In genomic region chr10:84256510-84257342, GRCh38 we compare ENCODE assay signal across 8 cellular contexts. TPM values are rescaled to one million over a fixed set of nuclear protein-coding genes. Genes with fewer than 3 reads are reported as not detected.
DNase-seq lines count a peak whose midpoint lies in the region; ATAC-seq and TF ChIP-seq lines count a peak whose summit lies in the region.

No MANE protein-coding gene starts in this region.

- POLR2A ChIA-PET in HCT116 (lab: Charles Lee): no interaction called here

- H3K18ac ChIP-seq in mesenchymal stem cell (ENCODE audit: low read depth in 1 of 2, low read length in 2 of 2): no peak overlapping the region

- peak; percentile 55 for TF ChIP-seq RAD21 in HCT116 (IDR thresholded peaks at IDR 0.05; ENCODE audit: low read depth)

- H3K4me2 ChIP-seq in HCT116 (ENCODE audit: low read length) (peak overlapping the region; percentile 51), mesenchymal stem cell (ENCODE audit: low read length, poor library complexity, severe bottlenecking) (no peak overlapping the region)

- H4K20me1 ChIP-seq in HCT116 (ENCODE audit: insufficient read depth): no peaks in the 10 kb centered on the region

- H3K9me2 ChIP-seq in HCT116 (ENCODE audit: insufficient read depth): no peaks in the 10 kb centered on the region

- no peak overlapping the region for H3K4me3 ChIP-seq in HCT116 (replicated peaks in 1 of 2; ENCODE audit: low read depth in 1 of 2, low read length in 2 of 2)
- no peak overlapping the region for H3K4me3 ChIP-seq in WERI-Rb-1 (ENCODE audit: low read depth, low read length)
- peak overlapping the region in 1 of 59 donors; percentile 7 for H3K4me3 ChIP-seq in dorsolateral prefrontal cortex
- no peak overlapping the region for H3K4me3 ChIP-seq in mesenchymal stem cell (ENCODE audit: insufficient read depth in 1 of 2, low read depth in 1 of 2, low read length in 2 of 2)

- no peak overlapping the region for H4K8ac ChIP-seq in mesenchymal stem cell (ENCODE audit: low read length)

- H2BK15ac ChIP-seq in mesenchymal stem cell (ENCODE audit: low read depth, poor library complexity, severe bottlenecking): no peak overlapping the region

- no peaks in the 10 kb centered on the region for H3K79me2 ChIP-seq in HCT116 (ENCODE audit: insufficient read depth, low read length)

- H2BK120ac ChIP-seq in mesenchymal stem cell (ENCODE audit: low read depth, low read length): no peak overlapping the region

- no peak overlapping the region for H2BK12ac ChIP-seq in mesenchymal stem cell (ENCODE audit: low read length in 2 of 2)

- no peaks in the 10 kb centered on the region for H3K36me3 ChIP-seq in HCT116 (ENCODE audit: control insufficient read depth in 1 of 2, insufficient read depth in 2 of 2, low read length in 2 of 2)
- H3K36me3 ChIP-seq in WERI-Rb-1: no peaks in the 10 kb centered on the region
- no peaks in the 10 kb centered on the region for H3K36me3 ChIP-seq in mesenchymal stem cell (ENCODE audit: control insufficient read depth in 1 of 2, insufficient read depth in 2 of 2, low read depth in 1 of 2, low read length in 2 of 2)

- H3K9ac ChIP-seq in HCT116 (ENCODE audit: low read length): no peak overlapping the region
- peak overlapping the region; percentile 20 for H3K9ac ChIP-seq in mesenchymal stem cell (ENCODE audit: low read length)

- intact Hi-C loops in HCT116 (cut with micrococcal nuclease) (no loop called here), dorsolateral prefrontal cortex (cut with DNase I) (loop anchor here (2.0 to 5.0 kb wide), 2 partner anchors 108 to 109 kb away; no protein-coding TSS in a partner anchor)

- H2AK5ac ChIP-seq in mesenchymal stem cell (ENCODE audit: low read length, severe bottlenecking): no peak overlapping the region

- H2AFZ ChIP-seq in HCT116 (ENCODE audit: low read depth, low read length, poor library complexity, severe bottlenecking): peak overlapping the region; percentile 91
- no peak overlapping the region for H2AFZ ChIP-seq in mesenchymal stem cell (ENCODE audit: low read depth, low read length)

- H3K9me3 ChIP-seq in HCT116 (ENCODE audit: control insufficient read depth in 1 of 2, insufficient read depth in 1 of 2, low read depth in 1 of 2, low read length in 2 of 2): no peaks in the 10 kb centered on the region
- H3K9me3 ChIP-seq in WERI-Rb-1 (ENCODE audit: severe bottlenecking): no peaks in the 10 kb centered on the region
- H3K9me3 ChIP-seq in mesenchymal stem cell (ENCODE audit: control insufficient read depth, low read length): no peaks in the 10 kb centered on the region

- ATAC-seq in HCT116 (peak; percentile 91), GM21619 (IDR thresholded peaks at IDR 0.05; ENCODE audit: unreplicated experiment) (no peak)

- RAD21 ChIA-PET in HCT116 (lab: Charles Lee; ENCODE audit: low non-redundant PET in 1 of 2, low total read pairs in 2 of 2, uncharacterized antibody in 2 of 2, unreplicated experiment in 2 of 2): no interaction called here

- no peak for TF ChIP-seq POLR2A in HCT116 (IDR thresholded peaks at IDR 0.05; ENCODE audit: borderline replicate concordance, extremely low read depth, insufficient read depth, insufficient read length)

- H3K4me1 ChIP-seq in HCT116 (ENCODE audit: control insufficient read depth in 1 of 2, insufficient read depth in 2 of 2, low read length in 2 of 2): peaks cover 0 to 9% of the 10 kb centered on the region in 2 experiments; a peak in 2 of 4 replicates
- no peaks in the 10 kb centered on the region for H3K4me1 ChIP-seq in mesenchymal stem cell (ENCODE audit: control insufficient read depth, insufficient read depth, low read depth, low read length)

- no peak overlapping the region for H3K14ac ChIP-seq in mesenchymal stem cell (ENCODE audit: low read length in 2 of 2)

- DNase-seq in CD1c-positive myeloid dendritic cell (ENCODE audit: extremely low spot score) (peak; percentile 24), HCT116 (ENCODE audit: low read depth, low spot score) (peak; percentile 46), WERI-Rb-1 (peak; percentile 72), dorsolateral prefrontal cortex (peak in 8 of 10 donors; percentile 14 to 71 (median 60)), mesenchymal stem cell (no peak), superior temporal gyrus (ENCODE audit: extremely low spot score) (peak; percentile 71), DMS79 (lab: John Stamatoyannopoulos, UW) (no peak)

- H3K4ac ChIP-seq in mesenchymal stem cell (ENCODE audit: low read depth in 1 of 2, low read length in 2 of 2): no peak overlapping the region

- no peak overlapping the region for H2BK5ac ChIP-seq in mesenchymal stem cell (ENCODE audit: low read depth, low read length, poor library complexity, severe bottlenecking)

- no peak overlapping the region for H4K91ac ChIP-seq in mesenchymal stem cell (ENCODE audit: low read length)

- WGBS in mesenchymal stem cell: 63% methylated on average over 29 of the region's 35 CpGs

- H3K27me3 ChIP-seq in HCT116 (ENCODE audit: insufficient read depth, low read length) (no peaks in the 10 kb centered on the region), WERI-Rb-1 (ENCODE audit: insufficient read depth, low read depth, severe bottlenecking) (no peaks in the 10 kb centered on the region), dorsolateral prefrontal cortex (no peaks in the 10 kb centered on the region), mesenchymal stem cell (ENCODE audit: control insufficient read depth in 1 of 2, insufficient read depth in 1 of 2, low read length in 2 of 2) (peaks cover 17 to 54% of the 10 kb centered on the region in 2 experiments)

- no peaks in the 10 kb centered on the region for H3K79me1 ChIP-seq in mesenchymal stem cell (replicated peaks; ENCODE audit: low read length, poor library complexity, severe bottlenecking)

- CTCF ChIA-PET in HCT116 (lab: Charles Lee): interaction anchor here (0.7 to 2.4 kb wide), 11 partner anchors 11 to 280 kb away, joined by 3 to 15 read pairs (median 4); no protein-coding TSS in a partner anchor

- no peak overlapping the region for H3K23ac ChIP-seq in mesenchymal stem cell (ENCODE audit: low read length in 2 of 2)

- H3K27ac ChIP-seq in HCT116 (ENCODE audit: low read depth, low read length) (no peak overlapping the region), WERI-Rb-1 (peak overlapping the region; percentile 6; the same call in 1 of the 2 replicates), dorsolateral prefrontal cortex (no peak overlapping the region), mesenchymal stem cell (ENCODE audit: low read length, poor library complexity, severe bottlenecking) (no peak overlapping the region)

- BruUV-seq in HCT116 (replicated peaks; lab: Mats Ljungman, UMichigan): no TSS peak

- TF ChIP-seq CTCF in HCT116 (IDR thresholded peaks at IDR 0.05 in 2 of 3, conservative IDR thresholded peaks at IDR 0.05 in 1 of 3; ENCODE audit: borderline replicate concordance in 1 of 3, insufficient read depth in 1 of 3, low read depth in 2 of 3, low read length in 2 of 3): peak; percentile 57 to 88 (median 85); a peak in 5 of 6 replicates
- TF ChIP-seq CTCF in WERI-Rb-1 (IDR thresholded peaks at IDR 0.05; ENCODE audit: low read depth, low read length): peak; percentile 70
- TF ChIP-seq CTCF in dorsolateral prefrontal cortex (IDR thresholded peaks at IDR 0.05 in 54 of 56, conservative IDR thresholded peaks at IDR 0.05 in 2 of 56; ENCODE audit: low read depth in 1 of 56, partially characterized antibody in 56 of 56): peak in 55 of 56 donors; percentile 31 to 84 (median 72)

TF ChIP-seq in HCT116, 20 proteins besides CTCF, POLR2A, EP300 and RAD21 (continues in another document):
- no peak for TF ChIP-seq SIN3A (IDR thresholded peaks at IDR 0.05; ENCODE audit: low read depth)
- TF ChIP-seq, protein P1, sequence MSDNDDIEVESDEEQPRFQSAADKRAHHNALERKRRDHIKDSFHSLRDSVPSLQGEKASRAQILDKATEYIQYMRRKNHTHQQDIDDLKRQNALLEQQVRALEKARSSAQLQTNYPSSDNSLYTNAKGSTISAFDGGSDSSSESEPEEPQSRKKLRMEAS (IDR thresholded peaks at IDR 0.05): peak; percentile 94
- no peak for TF ChIP-seq CEBPB (IDR thresholded peaks at IDR 0.05; ENCODE audit: low read depth)
- TF ChIP-seq FOSL1 (IDR thresholded peaks at IDR 0.05; ENCODE audit: low read depth): no peak
- TF ChIP-seq ZBTB33 (IDR thresholded peaks at IDR 0.05; ENCODE audit: extremely low read depth, insufficient replicate concordance, low read length): no peak
- no peak for TF ChIP-seq EZH2phosphoT487 (IDR thresholded peaks at IDR 0.05; ENCODE audit: borderline replicate concordance)
- TF ChIP-seq CBX3 (IDR thresholded peaks at IDR 0.05; ENCODE audit: low read depth): 0 out of 2 replicates have a peak, but pooled peaks have one; percentile 64
- no peak for TF ChIP-seq SRF (IDR thresholded peaks at IDR 0.05; ENCODE audit: low read depth)

RNA-seq across cellular contexts. Expression of gene RGR, which starts 11.9 kb away (rescaled TPM):
- not detected for total RNA-seq in HCT116 (2021; ENCODE audit: unreplicated experiment)
- polyA plus RNA-seq in HCT116 (2012): not detected in 2 replicates
- total RNA-seq in dorsolateral prefrontal cortex: 100 to 1,000 TPM in 2 of 120 experiments, 10 to 100 TPM in 82, 1 to 10 TPM in 34, under 1 TPM in 2; 0.57 to 118 (median 14.2) TPM
- not detected for polyA plus RNA-seq in mesenchymal stem cell (2013, experiment 1 of 2)
- not detected for polyA plus RNA-seq in mesenchymal stem cell (2013, experiment 2 of 2)

RNA-seq across cellular contexts. Expression of gene LRIT1, which starts 15.4 kb away (rescaled TPM):
- total RNA-seq in HCT116 (2021; ENCODE audit: unreplicated experiment) (not detected), dorsolateral prefrontal cortex (under 1 TPM in 1 of 120 experiments, not detected in 119; 0.21 TPM)
- polyA plus RNA-seq in HCT116 (2012): not detected in 2 replicates
- not detected for polyA plus RNA-seq in mesenchymal stem cell (2013, experiment 1 of 2)
- polyA plus RNA-seq in mesenchymal stem cell (2013, experiment 2 of 2): not detected

RNA-seq across cellular contexts. Expression of gene LRIT2, which starts 31.4 kb away (rescaled TPM):
- total RNA-seq in HCT116 (2021; ENCODE audit: unreplicated experiment): not detected
- polyA plus RNA-seq in HCT116 (2012): not detected in 2 replicates
- under 1 TPM in 8 of 120 experiments, not detected in 112; 0.13 to 0.45 (median 0.17) TPM for total RNA-seq in dorsolateral prefrontal cortex
- polyA plus RNA-seq in mesenchymal stem cell (2013, experiment 1 of 2): not detected
- not detected for polyA plus RNA-seq in mesenchymal stem cell (2013, experiment 2 of 2)

Comparison
In these comparisons a context has a peak if more than half of its experiments do, and no peak if none do; other contexts are left out.
1. DNase-seq: peak in CD1c-positive myeloid dendritic cell (single experiment), HCT116 (single experiment), WERI-Rb-1 (single experiment), dorsolateral prefrontal cortex (8 of 10) and superior temporal gyrus (single experiment); none in mesenchymal stem cell (single experiment) and DMS79 (single experiment).
2. Peak in every context shown above with its lines, with median percentiles within 50 percentile points of each other: CTCF ChIP-seq.